10 cellular contexts compared by ENCODE assay signal in genomic region chr5:150497274-150497988, GRCh38. TPM values are rescaled to one million over a fixed set of nuclear protein-coding genes. Genes with fewer than 3 reads are reported as not detected.
DNase-seq lines count a peak whose midpoint lies in the region; ATAC-seq, FAIRE-seq and TF ChIP-seq lines count a peak whose summit lies in the region.
"Had no signal": no experiment of that assay in that cellular context is flagged by ENCODE, and none has a peak within 500 bp of the region (broad histone marks: within the 10 kb centered on the region; RNA-seq: fewer than 3 reads in every experiment).

No MANE protein-coding gene starts in this region.

- no peaks in the 10 kb centered on the region for H3K9me3 ChIP-seq in pancreas

- POLR2A ChIA-PET in GM10248 (lab: Yijun Ruan, JAX) = interaction anchor here (1.0 kb wide), 1 partner anchor 87 kb away, joined by 6 read pairs; no protein-coding TSS in a partner anchor
- POLR2A ChIA-PET in activated CD8-positive, alpha-beta T cell treated with anti-CD3 and anti-CD28 coated beads for 36 hours (lab: Charles Lee) = no interaction called here

- H3K27ac ChIP-seq in pancreas = peak overlapping the region in 1 of 4 donors; percentile 39

- H3K36me3 ChIP-seq in pancreas = no peaks in the 10 kb centered on the region

- H3K27me3 ChIP-seq in pancreas = no peaks in the 10 kb centered on the region

- no peak overlapping the region for H3K4me3 Mint-ChIP-seq in activated CD8-positive, alpha-beta T cell treated with anti-CD3 and anti-CD28 coated beads for 36 hours
- H3K4me3 Mint-ChIP-seq: activated naive CD4-positive, alpha-beta T cell treated with anti-CD3 and anti-CD28 coated beads, Interleukin-2, amount 50 U/mL, for 24 hours had no signal

- no peaks in the 10 kb centered on the region for H3K36me3 Mint-ChIP-seq in activated CD8-positive, alpha-beta T cell treated with anti-CD3 and anti-CD28 coated beads for 36 hours (ENCODE audit: low read depth)
- H3K36me3 Mint-ChIP-seq: activated naive CD4-positive, alpha-beta T cell treated with anti-CD3 and anti-CD28 coated beads, Interleukin-2, amount 50 U/mL, for 24 hours had no signal

- no peaks in the 10 kb centered on the region for H3K27me3 Mint-ChIP-seq in activated CD8-positive, alpha-beta T cell treated with anti-CD3 and anti-CD28 coated beads for 36 hours
- H3K27me3 Mint-ChIP-seq: activated naive CD4-positive, alpha-beta T cell treated with anti-CD3 and anti-CD28 coated beads, Interleukin-2, amount 50 U/mL, for 24 hours had no signal

- no peak for TF ChIP-seq CTCF in pancreas (IDR thresholded peaks at IDR 0.05)
- no peak for TF ChIP-seq CTCF in GM10248 (IDR thresholded peaks at IDR 0.05; ENCODE audit: control extremely low read depth, extremely low read depth, low read depth, missing control alignments)
- TF ChIP-seq CTCF in activated CD8-positive, alpha-beta T cell treated with anti-CD3 and anti-CD28 coated beads for 36 hours (IDR thresholded peaks at IDR 0.05) = no peak

- CTCF ChIA-PET in GM10248 (lab: Yijun Ruan, JAX) = interaction anchor here (1.0 to 6.6 kb wide), 8 partner anchors 8 to 81 kb away, joined by 3 to 26 read pairs (median 4); no protein-coding TSS in a partner anchor
- CTCF ChIA-PET in activated CD8-positive, alpha-beta T cell treated with anti-CD3 and anti-CD28 coated beads for 36 hours (lab: Charles Lee) = no interaction called here

- 74% methylated on average over 14 of the region's 14 CpGs for WGBS in pancreas, 2 donors

- no peak overlapping the region for H3K4me3 ChIP-seq in pancreas

- DNase-seq in COLO668 (lab: John Stamatoyannopoulos, UW; ENCODE audit: unreplicated experiment) (peak; percentile 89), RKO (ENCODE audit: low spot score) (peak; percentile 95), fibroblast of the conjunctiva (ENCODE audit: low read depth) (peak; percentile 74), pancreas (peak in 1 of 6 donors; percentile 48), RPMI8226 (no peak), GM10248 (ENCODE audit: extremely low spot score) (no peak)
- DNase-seq in activated CD8-positive, alpha-beta T cell treated with anti-CD3 and anti-CD28 coated beads for 36 hours = no peak

- no peaks in the 10 kb centered on the region for H3K9me3 Mint-ChIP-seq in activated CD8-positive, alpha-beta T cell treated with anti-CD3 and anti-CD28 coated beads for 36 hours
- H3K9me3 Mint-ChIP-seq: activated naive CD4-positive, alpha-beta T cell treated with anti-CD3 and anti-CD28 coated beads, Interleukin-2, amount 50 U/mL, for 24 hours had no signal

- H3K27ac Mint-ChIP-seq in activated CD8-positive, alpha-beta T cell treated with anti-CD3 and anti-CD28 coated beads for 36 hours = no peak overlapping the region
- H3K27ac Mint-ChIP-seq: activated naive CD4-positive, alpha-beta T cell treated with anti-CD3 and anti-CD28 coated beads, Interleukin-2, amount 50 U/mL, for 24 hours had no signal

- FAIRE-seq in pancreas (lab: Jason Lieb, UNC) = no peak
- FAIRE-seq: GM18507 had no signal

- ATAC-seq in pancreas = peak in 3 of 4 donors; percentile 52 to 79 (median 70)
- no peak for ATAC-seq in activated CD8-positive, alpha-beta T cell treated with anti-CD3 and anti-CD28 coated beads for 36 hours
- no peak for ATAC-seq in GM19351 (IDR thresholded peaks at IDR 0.05; ENCODE audit: unreplicated experiment)

- intact Hi-C loops in pancreas (cut with DNase I) = no loop called here
- intact Hi-C loops in activated CD8-positive, alpha-beta T cell treated with anti-CD3 and anti-CD28 coated beads for 36 hours (cut with micrococcal nuclease) = no loop called here

- peaks cover 11 to 22% (median 18%) of the 10 kb centered on the region in 3 donors for H3K4me1 ChIP-seq in pancreas

- H3K4me1 Mint-ChIP-seq in activated CD8-positive, alpha-beta T cell treated with anti-CD3 and anti-CD28 coated beads for 36 hours (ENCODE audit: low read depth) = no peaks in the 10 kb centered on the region
- H3K4me1 Mint-ChIP-seq: activated naive CD4-positive, alpha-beta T cell treated with anti-CD3 and anti-CD28 coated beads, Interleukin-2, amount 50 U/mL, for 24 hours had no signal

RNA-seq across cellular contexts. Expression of gene NDST1, which starts 10.5 kb away (rescaled TPM):
- 10 to 100 TPM; 35.5 to 57.2 (median 41.0) TPM for total RNA-seq in pancreas
- 10 to 100 TPM in 1 of 2 donors, 1 to 10 TPM in 1; 9.9 to 20.2 TPM for polyA plus RNA-seq in pancreas
- 1 to 10 TPM; 2.9 to 3.3 TPM for total RNA-seq in activated CD8-positive, alpha-beta T cell treated with anti-CD3 and anti-CD28 coated beads for 36 hours

RNA-seq across cellular contexts. Expression of gene RPS14, which starts 47.9 kb away (rescaled TPM):
- 1,000 to 10,000 TPM; 1,164 to 1,840 (median 1,380) TPM for total RNA-seq in pancreas
- 1,000 to 10,000 TPM; 2,004 to 2,138 TPM for polyA plus RNA-seq in pancreas
- total RNA-seq in activated CD8-positive, alpha-beta T cell treated with anti-CD3 and anti-CD28 coated beads for 36 hours = 1,000 to 10,000 TPM; 3,542 to 3,651 TPM

Comparison
In these comparisons a context has a peak if more than half of its experiments do, and no peak if none do; other contexts are left out.
1. DNase-seq: peak in COLO668 (single experiment), RKO (single experiment) and fibroblast of the conjunctiva (single experiment); none in RPMI8226 (single experiment), GM10248 (single experiment) and activated CD8-positive, alpha-beta T cell treated with anti-CD3 and anti-CD28 coated beads for 36 hours (single experiment).
2. ATAC-seq: peak in pancreas (3 of 4); none in activated CD8-positive, alpha-beta T cell treated with anti-CD3 and anti-CD28 coated beads for 36 hours (single experiment) and GM19351 (single experiment).
3. RNA of gene NDST1, which starts 10.5 kb away (total RNA-seq): 35.5 to 57.2 TPM in pancreas; 2.9 to 3.3 TPM in activated CD8-positive, alpha-beta T cell treated with anti-CD3 and anti-CD28 coated beads for 36 hours; every median in the first group is over 4 times any median in the second.